8 cellular contexts compared by ENCODE assay signal in the genomic region with DNA sequence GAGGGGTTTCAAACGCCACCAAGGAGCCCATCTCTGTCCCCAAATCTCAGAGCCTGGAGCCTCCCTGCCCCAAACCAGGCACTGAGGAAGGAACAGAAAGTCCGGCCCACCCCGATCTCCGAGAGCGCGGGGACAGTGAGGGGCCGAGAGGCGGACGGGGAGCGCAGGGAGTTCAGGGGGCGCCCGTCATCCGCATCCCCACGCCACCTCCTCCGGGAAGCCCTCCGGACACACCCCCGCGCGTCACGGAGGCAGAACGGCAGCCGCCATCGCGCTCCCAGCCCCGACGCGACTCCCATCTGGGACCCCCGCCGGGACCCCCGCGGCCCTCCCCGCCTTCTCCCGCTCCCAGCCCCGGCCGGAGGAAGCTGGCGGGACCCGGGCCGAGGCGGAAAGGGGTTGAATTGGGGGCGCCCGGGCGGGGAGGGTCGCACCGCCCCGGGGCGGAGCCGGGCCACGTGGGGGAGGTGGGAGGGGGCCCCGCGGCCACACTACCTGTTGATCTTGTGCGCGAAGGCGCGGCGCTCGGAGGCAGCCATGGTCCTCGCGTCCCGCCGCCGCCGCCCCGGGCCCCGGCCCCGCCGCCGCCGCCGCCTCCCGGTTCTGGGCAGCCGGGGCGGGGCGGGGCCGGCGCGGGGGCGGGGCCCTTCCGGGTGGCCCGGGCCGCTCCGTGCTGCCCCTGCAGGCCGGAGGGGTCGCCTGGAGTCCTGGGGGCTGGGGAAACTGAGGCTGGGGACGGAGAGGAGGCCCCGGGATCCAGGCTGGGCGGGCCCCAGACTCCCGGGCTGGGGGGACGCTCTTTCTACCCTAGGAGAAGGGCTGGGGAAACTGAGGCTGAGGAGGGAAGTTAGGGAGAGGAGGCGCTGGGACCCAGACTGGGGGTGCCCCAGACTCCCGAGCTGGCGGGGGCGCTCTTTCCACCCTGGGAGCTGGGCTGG. TPM values are rescaled to one million over a fixed set of nuclear protein-coding genes. Genes with fewer than 3 reads are reported as not detected.
A peak's percentile ranks its signal among the peaks of the same experiment; 100 is the strongest.
DNase-seq lines count a peak whose midpoint lies in the region; ATAC-seq and TF ChIP-seq lines count a peak whose summit lies in the region.

A gene with protein sequence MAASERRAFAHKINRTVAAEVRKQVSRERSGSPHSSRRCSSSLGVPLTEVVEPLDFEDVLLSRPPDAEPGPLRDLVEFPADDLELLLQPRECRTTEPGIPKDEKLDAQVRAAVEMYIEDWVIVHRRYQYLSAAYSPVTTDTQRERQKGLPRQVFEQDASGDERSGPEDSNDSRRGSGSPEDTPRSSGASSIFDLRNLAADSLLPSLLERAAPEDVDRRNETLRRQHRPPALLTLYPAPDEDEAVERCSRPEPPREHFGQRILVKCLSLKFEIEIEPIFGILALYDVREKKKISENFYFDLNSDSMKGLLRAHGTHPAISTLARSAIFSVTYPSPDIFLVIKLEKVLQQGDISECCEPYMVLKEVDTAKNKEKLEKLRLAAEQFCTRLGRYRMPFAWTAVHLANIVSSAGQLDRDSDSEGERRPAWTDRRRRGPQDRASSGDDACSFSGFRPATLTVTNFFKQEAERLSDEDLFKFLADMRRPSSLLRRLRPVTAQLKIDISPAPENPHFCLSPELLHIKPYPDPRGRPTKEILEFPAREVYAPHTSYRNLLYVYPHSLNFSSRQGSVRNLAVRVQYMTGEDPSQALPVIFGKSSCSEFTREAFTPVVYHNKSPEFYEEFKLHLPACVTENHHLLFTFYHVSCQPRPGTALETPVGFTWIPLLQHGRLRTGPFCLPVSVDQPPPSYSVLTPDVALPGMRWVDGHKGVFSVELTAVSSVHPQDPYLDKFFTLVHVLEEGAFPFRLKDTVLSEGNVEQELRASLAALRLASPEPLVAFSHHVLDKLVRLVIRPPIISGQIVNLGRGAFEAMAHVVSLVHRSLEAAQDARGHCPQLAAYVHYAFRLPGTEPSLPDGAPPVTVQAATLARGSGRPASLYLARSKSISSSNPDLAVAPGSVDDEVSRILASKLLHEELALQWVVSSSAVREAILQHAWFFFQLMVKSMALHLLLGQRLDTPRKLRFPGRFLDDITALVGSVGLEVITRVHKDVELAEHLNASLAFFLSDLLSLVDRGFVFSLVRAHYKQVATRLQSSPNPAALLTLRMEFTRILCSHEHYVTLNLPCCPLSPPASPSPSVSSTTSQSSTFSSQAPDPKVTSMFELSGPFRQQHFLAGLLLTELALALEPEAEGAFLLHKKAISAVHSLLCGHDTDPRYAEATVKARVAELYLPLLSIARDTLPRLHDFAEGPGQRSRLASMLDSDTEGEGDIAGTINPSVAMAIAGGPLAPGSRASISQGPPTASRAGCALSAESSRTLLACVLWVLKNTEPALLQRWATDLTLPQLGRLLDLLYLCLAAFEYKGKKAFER (N-terminal part only) (minus strand): TSS at position 623 of the 938 bp plus-strand sequence. CDS start 84 bp downstream, at position 539.

- no peaks in the 10 kb centered on the region for H3K27me3 ChIP-seq in brain microvascular endothelial cell (replicated peaks)

- H3K36me3 Mint-ChIP-seq in immature natural killer cell: no peaks in the 10 kb centered on the region

- TF ChIP-seq CTCF in GM10266 (IDR thresholded peaks at IDR 0.05; ENCODE audit: control insufficient read depth, insufficient read depth, low read depth, missing control alignments): peak; percentile 55
- peak; percentile 51 for TF ChIP-seq CTCF in brain microvascular endothelial cell (IDR thresholded peaks at IDR 0.05; ENCODE audit: low read depth, low read length, missing control alignments)

- H3K4me1 Mint-ChIP-seq in immature natural killer cell: peaks cover 4 to 10% of the 10 kb centered on the region in 2 donors

- H3K4me3 Mint-ChIP-seq in immature natural killer cell: peak within 1 kb of the TSS; percentile 66 to 78 (median 73)

- in situ Hi-C loops in brain microvascular endothelial cell (cut with HindIII; ENCODE audit: low pct_ligation_motif_present, low sequenced_read_pairs): no loop called here

- peak within 1 kb of the TSS; percentile 30 for H3K27ac ChIP-seq in brain microvascular endothelial cell

- H3K9me3 Mint-ChIP-seq in immature natural killer cell: peaks cover 0 to 3% (median 0%) of the 10 kb centered on the region in 6 donors

- ATAC-seq in HG03378 (IDR thresholded peaks at IDR 0.05; ENCODE audit: unreplicated experiment): no peak

- H3K27ac Mint-ChIP-seq in immature natural killer cell: no peak within 1 kb of the TSS

- DNase-seq in GM10266 (ENCODE audit: extremely low spot score): peak; percentile 86
- DNase-seq in NCI-H69 (lab: John Stamatoyannopoulos, UW): peak; percentile 61
- no peak for DNase-seq in brain microvascular endothelial cell
- peak in 1 of 3 donors; percentile 9 for DNase-seq in immature natural killer cell
- DNase-seq in stimulated activated CD4-positive, alpha-beta T cell treated with anti-CD3 and anti-CD28 coated beads, Interleukin-2, amount 100 ng/mL, for 24 hours: peak; percentile 29 to 51
- DNase-seq in NCI-H1930 (lab: John Stamatoyannopoulos, UW): no peak
- no peak for DNase-seq in NCI-H82 (lab: John Stamatoyannopoulos, UW)

- H3K4me3 ChIP-seq in brain microvascular endothelial cell (ENCODE audit: low read depth, low read length): peak within 1 kb of the TSS; percentile 68

- H3K27me3 Mint-ChIP-seq in immature natural killer cell (ENCODE audit: low read depth in 3 of 3): peaks cover 20% of the 10 kb centered on the region in 3 donors

- no peaks in the 10 kb centered on the region for H3K36me3 ChIP-seq in brain microvascular endothelial cell (replicated peaks)

RNA-seq across cellular contexts. Expression of the gene that starts here (rescaled TPM):
- not detected for polyA plus RNA-seq in immature natural killer cell

Comparison
In these comparisons a context has a peak if more than half of its experiments do, and no peak if none do; other contexts are left out.
1. DNase-seq: peak in GM10266 (single experiment), NCI-H69 (single experiment) and stimulated activated CD4-positive, alpha-beta T cell treated with anti-CD3 and anti-CD28 coated beads, Interleukin-2, amount 100 ng/mL, for 24 hours (2 of 2); none in brain microvascular endothelial cell (single experiment), NCI-H1930 (0 of 2) and NCI-H82 (single experiment).